In genomic region chr4:80187677-80188076, GRCh38 we compare ENCODE assay signal across 22 cellular contexts. TPM values are rescaled to one million over a fixed set of nuclear protein-coding genes. Genes with fewer than 3 reads are reported as not detected.
DNase-seq lines count a peak whose midpoint lies in the region; ATAC-seq and TF ChIP-seq lines count a peak whose summit lies in the region.
"Had no signal": no experiment of that assay in that cellular context is flagged by ENCODE, and none has a peak within 500 bp of the region (broad histone marks: within the 10 kb centered on the region; RNA-seq: fewer than 3 reads in every experiment).

No MANE protein-coding gene starts in this region.

- H3K27me3 Mint-ChIP-seq in T-helper 17 cell, result no peaks in the 10 kb centered on the region

- intact Hi-C loops in dorsolateral prefrontal cortex (cut with DNase I), result loop anchor here in 1 of 2 donors (2.0 kb wide), 1 partner anchor 15 kb away; no protein-coding TSS in a partner anchor
- intact Hi-C loops in body of pancreas (cut with DNase I), result no loop called here

- H3K27me3 ChIP-seq in dorsolateral prefrontal cortex, result peaks cover 0 to 77% (median 42%) of the 10 kb centered on the region in 45 donors
- H3K27me3 ChIP-seq in body of pancreas, result peaks cover 0 to 36% of the 10 kb centered on the region in 2 donors

- peak overlapping the region; percentile 14 for H3K27ac Mint-ChIP-seq in T-helper 17 cell

- no peak for ATAC-seq in T-helper 17 cell
- no peak for ATAC-seq in body of pancreas
- no peak for ATAC-seq in GM19351 (IDR thresholded peaks at IDR 0.05; ENCODE audit: unreplicated experiment)

- no peak for DNase-seq in T-helper 17 cell
- no peak for DNase-seq in dorsolateral prefrontal cortex
- peak; percentile 43 for DNase-seq in medulla oblongata (ENCODE audit: extremely low spot score)
- DNase-seq in pons (ENCODE audit: low spot score), result peak; percentile 73
- DNase-seq in body of pancreas, result no peak
- no peak for DNase-seq in ureter (ENCODE audit: low spot score)
- DNase-seq in activated CD4-positive, CD25-positive, alpha-beta regulatory T cell treated with anti-CD3 and anti-CD28 coated beads, Interleukin-2, amount 50 U/mL, for 72 hours, result no peak
- DNase-seq: ACHN, DMS79 treated with DMSO at 0.1 percent for 48 hours, HCEC 1CT, Kasumi-1, MM.1S, NCI-H1092 treated with DMSO at 0.1 percent for 48 hours, NCI-H146, NCI-H2081, NCI-H748 treated with DMSO at 0.1 percent for 48 hours, OCI-M1, RPMI8226, SHP77 treated with DMSO at 0.1 percent for 48 hours, SK-N-SH had no signal

- no peak for TF ChIP-seq POLR2A in body of pancreas (IDR thresholded peaks at IDR 0.05)

- peak overlapping the region; percentile 28 for H3K4me3 Mint-ChIP-seq in T-helper 17 cell

- H3K4me1 Mint-ChIP-seq in T-helper 17 cell, result peaks cover 25% of the 10 kb centered on the region

- 54 to 64% methylated on average over 4 of the region's 4 CpGs for WGBS in body of pancreas, 2 donors

- peaks cover 35% of the 10 kb centered on the region for H3K4me1 ChIP-seq in body of pancreas

- TF ChIP-seq CTCF in dorsolateral prefrontal cortex (IDR thresholded peaks at IDR 0.05 in 54 of 56, conservative IDR thresholded peaks at IDR 0.05 in 2 of 56; ENCODE audit: low read depth in 1 of 56, partially characterized antibody in 56 of 56) (peak in 19 of 56 donors; percentile 8 to 55 (median 20)), body of pancreas (IDR thresholded peaks at IDR 0.05) (no peak)

- no peaks in the 10 kb centered on the region for H3K36me3 ChIP-seq in body of pancreas (replicated peaks in 1 of 2; ENCODE audit: insufficient read depth in 1 of 2, low read depth in 2 of 2)

- no peaks in the 10 kb centered on the region for H3K9me3 ChIP-seq in T-helper 17 cell (ENCODE audit: control insufficient read depth, low read length, poor library complexity, severe bottlenecking)
- H3K9me3 ChIP-seq in body of pancreas, result no peaks in the 10 kb centered on the region
- H3K9me3 ChIP-seq: SK-N-SH had no signal

- peak overlapping the region in 1 of 59 donors; percentile 8 for H3K4me3 ChIP-seq in dorsolateral prefrontal cortex
- H3K4me3 ChIP-seq in body of pancreas, result no peak overlapping the region

- H3K27ac ChIP-seq in dorsolateral prefrontal cortex (peak overlapping the region in 52 of 59 donors; percentile 6 to 94 (median 84)), body of pancreas (no peak overlapping the region)
- H3K27ac ChIP-seq: C4-2B had no signal

- H3K36me3 Mint-ChIP-seq in T-helper 17 cell (ENCODE audit: low read depth), result peaks cover 6% of the 10 kb centered on the region

RNA-seq across cellular contexts. Expression of gene PRDM8, which starts 9.6 kb away (rescaled TPM):
- 10 to 100 TPM; 10.2 to 20.0 TPM for total RNA-seq in T-helper 17 cell
- total RNA-seq in dorsolateral prefrontal cortex, result 10 to 100 TPM; 24.7 to 79.2 (median 50.1) TPM
- 1 to 10 TPM; 2.6 to 5.9 TPM for total RNA-seq in body of pancreas
- 8.3 TPM for total RNA-seq in ureter

Comparison
In these comparisons a context has a peak if more than half of its experiments do, and no peak if none do; other contexts are left out.
1. DNase-seq: peak in medulla oblongata (single experiment) and pons (single experiment); none in T-helper 17 cell (0 of 3), dorsolateral prefrontal cortex (0 of 10), body of pancreas (0 of 4), ureter (single experiment) and activated CD4-positive, CD25-positive, alpha-beta regulatory T cell treated with anti-CD3 and anti-CD28 coated beads, Interleukin-2, amount 50 U/mL, for 72 hours (single experiment).
2. H3K27ac ChIP-seq: peak in dorsolateral prefrontal cortex (52 of 59); none in body of pancreas (0 of 4).